Comparison of ENCODE assay signal across 17 cellular contexts in genomic region chr7:116696707-116697106, GRCh38. TPM values are rescaled to one million over a fixed set of nuclear protein-coding genes. Genes with fewer than 3 reads are reported as not detected.
DNase-seq lines count a peak whose midpoint lies in the region; ATAC-seq and TF ChIP-seq lines count a peak whose summit lies in the region.
"Had no signal": no experiment of that assay in that cellular context is flagged by ENCODE, and none has a peak within 500 bp of the region (broad histone marks: within the 10 kb centered on the region; RNA-seq: fewer than 3 reads in every experiment).

No MANE protein-coding gene starts in this region.

- H3K79me1 ChIP-seq in mesenchymal stem cell (replicated peaks; ENCODE audit: low read length, poor library complexity, severe bottlenecking), result peaks cover 1% of the 10 kb centered on the region

- H2AFZ ChIP-seq in Karpas-422 (ENCODE audit: low read length) (no peak overlapping the region), mesenchymal stem cell (ENCODE audit: low read depth, low read length) (no peak overlapping the region)

- peak overlapping the region; percentile 47; the same call in 1 of the 2 replicates for H3K27ac ChIP-seq in Karpas-422 (ENCODE audit: low read length)
- no peak overlapping the region for H3K27ac ChIP-seq in mesenchymal stem cell (ENCODE audit: low read length, poor library complexity, severe bottlenecking)
- peak overlapping the region; percentile 56 for H3K27ac ChIP-seq in skeletal muscle tissue (ENCODE audit: low read depth, low read length)

- no peak overlapping the region for H2BK12ac ChIP-seq in mesenchymal stem cell (ENCODE audit: low read length in 2 of 2)

- no peak overlapping the region for H3K4me2 ChIP-seq in Karpas-422 (ENCODE audit: low read depth, low read length, poor library complexity, severe bottlenecking)
- H3K4me2 ChIP-seq in mesenchymal stem cell (ENCODE audit: low read length, poor library complexity, severe bottlenecking), result no peak overlapping the region

- no peaks in the 10 kb centered on the region for H3K9me3 Mint-ChIP-seq in Calu3 (ENCODE audit: low read depth, unreplicated experiment)
- H3K9me3 Mint-ChIP-seq in naive thymus-derived CD8-positive, alpha-beta T cell, result no peaks in the 10 kb centered on the region
- H3K9me3 Mint-ChIP-seq: CD4-positive, alpha-beta memory T cell had no signal

- TF ChIP-seq CTCF in Calu3 (IDR thresholded peaks at IDR 0.05; ENCODE audit: unreplicated experiment), result no peak

- whole genome bisulfite sequencing in mesenchymal stem cell, result 58% methylated on average over 5 of the region's 5 CpGs

- no peak overlapping the region for H2BK15ac ChIP-seq in mesenchymal stem cell (ENCODE audit: low read depth, poor library complexity, severe bottlenecking)

- POLR2A ChIA-PET in naive thymus-derived CD8-positive, alpha-beta T cell (lab: Charles Lee), result no interaction called here

- H3K4me1 ChIP-seq in Karpas-422 (ENCODE audit: low read length) (peaks cover 88% of the 10 kb centered on the region), mesenchymal stem cell (ENCODE audit: control insufficient read depth, insufficient read depth, low read depth, low read length) (peaks cover 13% of the 10 kb centered on the region), skeletal muscle tissue (ENCODE audit: control insufficient read depth in 3 of 3, insufficient read depth in 3 of 3, low read length in 3 of 3) (peaks cover 14 to 40% (median 27%) of the 10 kb centered on the region in 3 donors)

- peaks cover 61% of the 10 kb centered on the region for H3K36me3 Mint-ChIP-seq in Calu3 (ENCODE audit: insufficient read depth, unreplicated experiment)
- H3K36me3 Mint-ChIP-seq in naive thymus-derived CD8-positive, alpha-beta T cell, result no peaks in the 10 kb centered on the region
- H3K36me3 Mint-ChIP-seq: CD4-positive, alpha-beta memory T cell had no signal

- H3K9me2 ChIP-seq in Karpas-422 (replicated peaks; ENCODE audit: insufficient read depth, low read length), result no peaks in the 10 kb centered on the region

- no peaks in the 10 kb centered on the region for H4K20me1 ChIP-seq in Karpas-422 (ENCODE audit: insufficient read depth, low read depth, low read length)

- no peak overlapping the region for H2BK120ac ChIP-seq in mesenchymal stem cell (ENCODE audit: low read depth, low read length)

- no peak overlapping the region for H2BK5ac ChIP-seq in mesenchymal stem cell (ENCODE audit: low read depth, low read length, poor library complexity, severe bottlenecking)

- DNase-seq in Calu3 (no peak), Karpas-422 (no peak), mesenchymal stem cell (no peak), sciatic nerve (ENCODE audit: low spot score) (no peak)
- no peak for DNase-seq in naive thymus-derived CD8-positive, alpha-beta T cell
- no peak for DNase-seq in stimulated activated CD4-positive, alpha-beta T cell treated with anti-CD3 and anti-CD28 coated beads, Interleukin-15, amount 100 ng/mL, for 24 hours
- DNase-seq: C1 segment of cervical spinal cord; CD4-positive, alpha-beta memory T cell; COR-L47; DMS 273 treated with DMSO at 0.1 percent for 48 hours; DMS79; EL; GDM1; GOT3 had no signal

- intact Hi-C loops in Calu3 (cut with micrococcal nuclease; ENCODE audit: unreplicated experiment), result no loop called here
- intact Hi-C loops in sciatic nerve (cut with DNase I), result no loop called here

- H4K8ac ChIP-seq in mesenchymal stem cell (ENCODE audit: low read length), result no peak overlapping the region

- no peak overlapping the region for H3K14ac ChIP-seq in mesenchymal stem cell (ENCODE audit: low read length in 2 of 2)

- BruUV-seq in Calu3 (replicated peaks; lab: Mats Ljungman, UMichigan), result no TSS peak

- H3K27ac Mint-ChIP-seq in Calu3 (ENCODE audit: unreplicated experiment), result peak overlapping the region; percentile 25
- no peak overlapping the region for H3K27ac Mint-ChIP-seq in naive thymus-derived CD8-positive, alpha-beta T cell
- H3K27ac Mint-ChIP-seq: CD4-positive, alpha-beta memory T cell had no signal

- H3K79me2 ChIP-seq in Karpas-422 (ENCODE audit: low read length), result peaks cover 99% of the 10 kb centered on the region

- H3K4me3 ChIP-seq in Karpas-422 (ENCODE audit: low read length) (no peak overlapping the region), mesenchymal stem cell (ENCODE audit: insufficient read depth in 1 of 2, low read depth in 1 of 2, low read length in 2 of 2) (no peak overlapping the region), skeletal muscle tissue (ENCODE audit: low read length in 3 of 3) (no peak overlapping the region)
- H3K4me3 ChIP-seq: GM12878, HAP-1 had no signal

- H3K4me1 Mint-ChIP-seq in Calu3 (ENCODE audit: low read depth, unreplicated experiment), result peaks cover 55% of the 10 kb centered on the region
- H3K4me1 Mint-ChIP-seq in naive thymus-derived CD8-positive, alpha-beta T cell, result peaks cover 0 to 7% (median 0%) of the 10 kb centered on the region in 4 donors
- H3K4me1 Mint-ChIP-seq: CD4-positive, alpha-beta memory T cell had no signal

- CTCF ChIA-PET in Calu3 (lab: Charles Lee), result no interaction called here

- no peaks in the 10 kb centered on the region for H3K27me3 Mint-ChIP-seq in Calu3 (ENCODE audit: unreplicated experiment)
- peaks cover 8 to 18% (median 15%) of the 10 kb centered on the region in 5 donors for H3K27me3 Mint-ChIP-seq in naive thymus-derived CD8-positive, alpha-beta T cell

- ATAC-seq in naive thymus-derived CD8-positive, alpha-beta T cell, result no peak
- ATAC-seq in sciatic nerve, result no peak
- ATAC-seq: GM12878 had no signal

- no peak overlapping the region for H3K9ac ChIP-seq in Karpas-422 (ENCODE audit: low read length)
- no peak overlapping the region for H3K9ac ChIP-seq in mesenchymal stem cell (ENCODE audit: low read length)
- H3K9ac ChIP-seq in skeletal muscle tissue (ENCODE audit: low read depth in 1 of 3, low read length in 3 of 3), result no peak overlapping the region

- H3K36me3 ChIP-seq in Karpas-422 (ENCODE audit: insufficient read depth, low read length) (peaks cover 74% of the 10 kb centered on the region), mesenchymal stem cell (ENCODE audit: control insufficient read depth in 1 of 2, insufficient read depth in 2 of 2, low read depth in 1 of 2, low read length in 2 of 2) (peaks cover 16 to 32% of the 10 kb centered on the region in 2 experiments), skeletal muscle tissue (ENCODE audit: control insufficient read depth in 3 of 3, insufficient read depth in 3 of 3, low read length in 3 of 3) (peaks cover 0 to 7% (median 4%) of the 10 kb centered on the region in 3 donors)
- H3K36me3 ChIP-seq: HAP-1 had no signal

- no peak overlapping the region for H3K4me3 Mint-ChIP-seq in Calu3 (ENCODE audit: low read depth, unreplicated experiment)
- no peak overlapping the region for H3K4me3 Mint-ChIP-seq in naive thymus-derived CD8-positive, alpha-beta T cell
- H3K4me3 Mint-ChIP-seq: CD4-positive, alpha-beta memory T cell had no signal

- H3K23ac ChIP-seq in mesenchymal stem cell (ENCODE audit: low read length in 2 of 2), result no peak overlapping the region

- no peaks in the 10 kb centered on the region for H3K27me3 ChIP-seq in Karpas-422 (ENCODE audit: low read length)
- H3K27me3 ChIP-seq in mesenchymal stem cell (ENCODE audit: control insufficient read depth in 1 of 2, insufficient read depth in 1 of 2, low read length in 2 of 2), result no peaks in the 10 kb centered on the region
- no peaks in the 10 kb centered on the region for H3K27me3 ChIP-seq in skeletal muscle tissue (ENCODE audit: control insufficient read depth in 3 of 3, insufficient read depth in 3 of 3, low read length in 3 of 3)

- H2AK5ac ChIP-seq in mesenchymal stem cell (ENCODE audit: low read length, severe bottlenecking), result peak overlapping the region; percentile 20

- H3K4ac ChIP-seq in mesenchymal stem cell (ENCODE audit: low read depth in 1 of 2, low read length in 2 of 2), result no peak overlapping the region

- H3K9me3 ChIP-seq in Karpas-422 (ENCODE audit: low read length), result no peaks in the 10 kb centered on the region
- no peaks in the 10 kb centered on the region for H3K9me3 ChIP-seq in mesenchymal stem cell (ENCODE audit: control insufficient read depth, low read length)
- no peaks in the 10 kb centered on the region for H3K9me3 ChIP-seq in skeletal muscle tissue (ENCODE audit: control insufficient read depth in 3 of 3, low read length in 3 of 3)
- H3K9me3 ChIP-seq: HAP-1 had no signal

- H3K18ac ChIP-seq in mesenchymal stem cell (ENCODE audit: low read depth in 1 of 2, low read length in 2 of 2), result no peak overlapping the region

- H4K91ac ChIP-seq in mesenchymal stem cell (ENCODE audit: low read length), result no peak overlapping the region

RNA-seq across cellular contexts. Expression of gene MET, which starts 24.7 kb away (rescaled TPM):
- total RNA-seq in Calu3 (2022), result 242 and 249 TPM in 2 replicates
- 118 and 158 TPM in 2 replicates for total RNA-seq in Karpas-422 (2014; rRNA removed; shearing (Covaris generic); ENCODE audit: low replicate concordance)
- polyA plus RNA-seq in mesenchymal stem cell (2013, experiment 1 of 2), result 0.19 TPM
- 0.38 TPM for polyA plus RNA-seq in mesenchymal stem cell (2013, experiment 2 of 2)
- total RNA-seq in skeletal muscle tissue, result 26.1 TPM
- not detected for total RNA-seq in naive thymus-derived CD8-positive, alpha-beta T cell
- not detected for polyA plus RNA-seq in naive thymus-derived CD8-positive, alpha-beta T cell
- 60.7 TPM for total RNA-seq in sciatic nerve
- polyA plus RNA-seq: CD4-positive, alpha-beta memory T cell had no signal

Comparison
In these comparisons a context has a peak if more than half of its experiments do, and no peak if none do; other contexts are left out.
1. RNA of gene MET, which starts 24.7 kb away (total RNA-seq): 242 to 249 TPM in Calu3, 118 to 158 TPM in Karpas-422, 60.7 TPM in sciatic nerve (single experiment) and 26.1 TPM in skeletal muscle tissue (single experiment); not detected in naive thymus-derived CD8-positive, alpha-beta T cell; every median in the first group is over 10 times any median in the second.